Comparison of ENCODE assay signal across 33 cellular contexts in the genomic region with DNA sequence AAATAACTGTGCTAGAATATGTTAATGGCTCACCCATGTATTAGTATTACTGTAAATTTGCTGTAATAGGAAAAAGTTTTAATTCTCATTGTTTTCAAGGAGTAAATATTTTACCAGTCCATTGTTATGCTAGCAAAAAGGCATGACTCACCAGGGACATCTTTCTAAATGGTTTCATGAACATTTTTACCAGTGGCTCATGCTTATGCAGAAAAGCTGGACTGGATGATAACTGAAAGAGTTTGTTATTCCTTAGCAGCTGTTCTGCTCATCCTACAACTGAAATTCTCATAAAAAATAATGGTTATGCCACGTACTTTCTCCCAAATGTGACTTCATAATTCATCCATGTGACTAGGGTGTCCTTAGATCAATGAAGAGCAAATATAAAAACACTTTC.
A peak's percentile ranks its signal among the peaks of the same experiment; 100 is the strongest.
DNase-seq lines count a peak whose midpoint lies in the region; ATAC-seq and TF ChIP-seq lines count a peak whose summit lies in the region.
"Had no signal": no experiment of that assay in that cellular context is flagged by ENCODE, and none has a peak within 500 bp of the region (broad histone marks: within the 10 kb centered on the region; RNA-seq: fewer than 3 reads in every experiment).

No MANE protein-coding gene starts in this region.

- H4K20me1 ChIP-seq in PC-3 (ENCODE audit: low read length): no peaks in the 10 kb centered on the region
- H4K20me1 ChIP-seq in osteoblast (ENCODE audit: insufficient read depth, low read length): no peaks in the 10 kb centered on the region

- no peak for ATAC-seq in PC-3
- no peak for ATAC-seq in GM19452 (IDR thresholded peaks at IDR 0.05; ENCODE audit: unreplicated experiment)
- ATAC-seq in HG02642 (IDR thresholded peaks at IDR 0.05; ENCODE audit: poor library complexity, unreplicated experiment): no peak
- ATAC-seq: heart left ventricle; K562; left colon; right cardiac atrium; stimulated activated naive CD8-positive, alpha-beta T cell treated with anti-CD3 and anti-CD28 coated beads, Interleukin-15, amount 100 ng/mL, for 72 hours had no signal

- BruUV-seq in PC-3 (replicated peaks; lab: Mats Ljungman, UMichigan): no TSS peak

- intact Hi-C loops in PC-3 (cut with micrococcal nuclease): no loop called here

- H3K9ac ChIP-seq in PC-3 (ENCODE audit: low read length): no peak overlapping the region

- H3K27ac Mint-ChIP-seq in CD8-positive, alpha-beta memory T cell: no peak overlapping the region
- H3K27ac Mint-ChIP-seq: activated CD4-positive, alpha-beta memory T cell treated with anti-CD3 and anti-CD28 coated beads for 36 hours; activated naive CD8-positive, alpha-beta T cell; activated T-helper 2 cell treated with anti-CD3 and anti-CD28 coated beads, Interferon-gamma antibody, Interleukin-2, Interleukin-4, amounts not matched to agents 10 μg/mL and 5 μg/mL and 100 μg/mL, durations not matched to agents 14 hours and 24 hours and 36 hours; brain; CD4-positive, alpha-beta T cell; naive B cell; stimulated activated naive CD8-positive, alpha-beta T cell treated with anti-CD3 and anti-CD28 coated beads, Interleukin-15, amount 100 ng/mL, for 72 hours had no signal

- H3K79me2 ChIP-seq in PC-3 (ENCODE audit: low read length): no peaks in the 10 kb centered on the region
- H3K79me2 ChIP-seq in osteoblast (ENCODE audit: insufficient read depth, low read length): no peaks in the 10 kb centered on the region

- H2AFZ ChIP-seq in PC-3 (ENCODE audit: low read length): no peak overlapping the region
- H2AFZ ChIP-seq in osteoblast (ENCODE audit: low read length): no peak overlapping the region

- H3K9me3 Mint-ChIP-seq in CD8-positive, alpha-beta memory T cell: peaks cover 2 to 9% (median 5%) of the 10 kb centered on the region in 5 donors
- H3K9me3 Mint-ChIP-seq: activated T-helper 2 cell treated with anti-CD3 and anti-CD28 coated beads, Interferon-gamma antibody, Interleukin-2, Interleukin-4, amounts not matched to agents 10 μg/mL and 5 μg/mL and 100 μg/mL, durations not matched to agents 14 hours and 24 hours and 36 hours had no signal

- H3K27ac ChIP-seq in PC-3 (ENCODE audit: low read length): no peak overlapping the region
- no peak overlapping the region for H3K27ac ChIP-seq in osteoblast (ENCODE audit: low read depth, low read length)
- no peak overlapping the region for H3K27ac ChIP-seq in suprapubic skin
- no peak overlapping the region for H3K27ac ChIP-seq in CD8-positive, alpha-beta memory T cell (ENCODE audit: low read depth, low read length)
- H3K27ac ChIP-seq: colonic mucosa, esophagus squamous epithelium, heart left ventricle, ovary had no signal

- no peak for TF ChIP-seq POLR2A in suprapubic skin (IDR thresholded peaks at IDR 0.05)

- no peak overlapping the region for H3K4me3 Mint-ChIP-seq in CD8-positive, alpha-beta memory T cell
- H3K4me3 Mint-ChIP-seq: activated CD4-positive, alpha-beta memory T cell treated with anti-CD3 and anti-CD28 coated beads for 36 hours; activated naive CD8-positive, alpha-beta T cell; brain; CD4-positive, alpha-beta T cell; naive B cell; stimulated activated naive CD8-positive, alpha-beta T cell treated with anti-CD3 and anti-CD28 coated beads, Interleukin-15, amount 100 ng/mL, for 72 hours had no signal

- no peaks in the 10 kb centered on the region for H3K27me3 Mint-ChIP-seq in CD8-positive, alpha-beta memory T cell
- H3K27me3 Mint-ChIP-seq: activated CD4-positive, alpha-beta memory T cell treated with anti-CD3 and anti-CD28 coated beads for 36 hours; activated naive CD8-positive, alpha-beta T cell; brain; CD4-positive, alpha-beta T cell; naive B cell; stimulated activated naive CD8-positive, alpha-beta T cell treated with anti-CD3 and anti-CD28 coated beads, Interleukin-15, amount 100 ng/mL, for 72 hours had no signal

- WGBS in suprapubic skin: 30% methylated on average over 1 of the region's 1 CpG

- H3K27me3 ChIP-seq in PC-3 (ENCODE audit: low read length): no peaks in the 10 kb centered on the region
- no peaks in the 10 kb centered on the region for H3K27me3 ChIP-seq in osteoblast (ENCODE audit: insufficient read depth, low read length)
- H3K27me3 ChIP-seq in suprapubic skin: no peaks in the 10 kb centered on the region
- H3K27me3 ChIP-seq in CD8-positive, alpha-beta memory T cell (ENCODE audit: insufficient read depth, low read length, poor library complexity, severe bottlenecking): no peaks in the 10 kb centered on the region
- H3K27me3 ChIP-seq: colonic mucosa, esophagus squamous epithelium, heart left ventricle had no signal

- DNase-seq in EH (ENCODE audit: low read depth) (peak; percentile 69), PC-3 (peak; percentile 9), fibroblast of peridontal ligament (ENCODE audit: extremely low read depth) (peak; percentile 62), osteoblast (ENCODE audit: insufficient read length, low spot score, missing footprints) (peak; percentile 80), suprapubic skin (ENCODE audit: low spot score in 2 of 2) (no peak)
- no peak for DNase-seq in CD8-positive, alpha-beta memory T cell
- DNase-seq: activated CD4-positive, alpha-beta memory T cell treated with anti-CD3 and anti-CD28 coated beads for 36 hours; CD4-positive, alpha-beta T cell; colonic mucosa; DMS153; effector memory CD4-positive, alpha-beta T cell; esophagus squamous epithelium; heart left ventricle; left colon; mesendoderm; MM.1S; naive B cell; NCI-H1436 treated with DMSO at 0.1 percent for 48 hours; NCI-H2107; NCI-H510A treated with DMSO at 0.1 percent for 48 hours; NK-92 treated with Interleukin-12 subunit alpha and Interleukin-12 subunit beta, amount 100 ng/mL, for 24 hours; ovary; right cardiac atrium; SIG-M5; stimulated activated naive CD8-positive, alpha-beta T cell treated with anti-CD3 and anti-CD28 coated beads, Interleukin-15, amount 100 ng/mL, for 72 hours; T-helper 1 cell; trophoblast cell had no signal

- no peak overlapping the region for H3K4me2 ChIP-seq in PC-3 (ENCODE audit: low read length)
- H3K4me2 ChIP-seq in osteoblast (ENCODE audit: insufficient read depth, low read length): no peak overlapping the region

- no peak for TF ChIP-seq EP300 in suprapubic skin (IDR thresholded peaks at IDR 0.05)

- no peaks in the 10 kb centered on the region for H3K9me2 ChIP-seq in PC-3 (replicated peaks; ENCODE audit: low read length)

- TF ChIP-seq CTCF in PC-3 (conservative IDR thresholded peaks at IDR 0.05; ENCODE audit: low read depth, low read length) (no peak), osteoblast (IDR thresholded peaks at IDR 0.05; ENCODE audit: extremely low read depth, low read depth, low read length) (no peak), suprapubic skin (IDR thresholded peaks at IDR 0.05) (no peak)

- CTCF ChIA-PET in PC-3 (lab: Charles Lee): no interaction called here
- CTCF ChIA-PET in CD8-positive, alpha-beta memory T cell (lab: Charles Lee): no interaction called here

- H3K4me3 ChIP-seq in PC-3 (ENCODE audit: low read length) (no peak overlapping the region), osteoblast (ENCODE audit: insufficient read depth, low read length) (no peak overlapping the region), suprapubic skin (no peak overlapping the region)
- H3K4me3 ChIP-seq in CD8-positive, alpha-beta memory T cell (ENCODE audit: low read length): no peak overlapping the region
- H3K4me3 ChIP-seq: colonic mucosa, esophagus squamous epithelium, heart left ventricle, K562, ovary had no signal

- peaks cover 25% of the 10 kb centered on the region for H3K4me1 ChIP-seq in PC-3 (ENCODE audit: insufficient read depth, low read length)
- H3K4me1 ChIP-seq in osteoblast (ENCODE audit: insufficient read depth, low read length): peaks cover 12% of the 10 kb centered on the region
- no peaks in the 10 kb centered on the region for H3K4me1 ChIP-seq in suprapubic skin
- H3K4me1 ChIP-seq in CD8-positive, alpha-beta memory T cell (ENCODE audit: insufficient read depth, low read length): no peaks in the 10 kb centered on the region
- H3K4me1 ChIP-seq: colonic mucosa, esophagus squamous epithelium, heart left ventricle had no signal

- H3K36me3 ChIP-seq in PC-3 (ENCODE audit: low read depth, low read length): no peaks in the 10 kb centered on the region
- H3K36me3 ChIP-seq in osteoblast (ENCODE audit: insufficient read depth, low read length): no peaks in the 10 kb centered on the region
- H3K36me3 ChIP-seq in suprapubic skin: no peaks in the 10 kb centered on the region
- H3K36me3 ChIP-seq in CD8-positive, alpha-beta memory T cell (ENCODE audit: insufficient read depth, low read length): no peaks in the 10 kb centered on the region
- H3K36me3 ChIP-seq: colonic mucosa, esophagus squamous epithelium, heart left ventricle, ovary had no signal

- H3K36me3 Mint-ChIP-seq in CD8-positive, alpha-beta memory T cell: no peaks in the 10 kb centered on the region
- H3K36me3 Mint-ChIP-seq: activated CD4-positive, alpha-beta memory T cell treated with anti-CD3 and anti-CD28 coated beads for 36 hours; activated naive CD8-positive, alpha-beta T cell; brain; naive B cell had no signal

- H3F3A ChIP-seq in PC-3 (ENCODE audit: low read length, unreplicated experiment): no peaks in the 10 kb centered on the region

- H3K4me1 Mint-ChIP-seq in CD8-positive, alpha-beta memory T cell: no peaks in the 10 kb centered on the region
- H3K4me1 Mint-ChIP-seq: naive B cell; stimulated activated naive CD8-positive, alpha-beta T cell treated with anti-CD3 and anti-CD28 coated beads, Interleukin-15, amount 100 ng/mL, for 72 hours had no signal

- H3K9me3 ChIP-seq in PC-3 (ENCODE audit: low read length): no peaks in the 10 kb centered on the region
- H3K9me3 ChIP-seq in osteoblast (ENCODE audit: low read depth, low read length): no peaks in the 10 kb centered on the region
- no peaks in the 10 kb centered on the region for H3K9me3 ChIP-seq in suprapubic skin
- no peaks in the 10 kb centered on the region for H3K9me3 ChIP-seq in CD8-positive, alpha-beta memory T cell (ENCODE audit: low read length)
- H3K9me3 ChIP-seq: colonic mucosa, esophagus squamous epithelium, heart left ventricle, ovary had no signal

- POLR2A ChIA-PET in PC-3 (lab: Charles Lee; ENCODE audit: unreplicated experiment): no interaction called here
- POLR2A ChIA-PET in CD8-positive, alpha-beta memory T cell (lab: Charles Lee): no interaction called here

Comparison
In these comparisons a context has a peak if more than half of its experiments do, and no peak if none do; other contexts are left out.
1. DNase-seq: peak in EH (single experiment), PC-3 (single experiment), fibroblast of peridontal ligament (single experiment) and osteoblast (single experiment); none in suprapubic skin (0 of 2) and CD8-positive, alpha-beta memory T cell (0 of 5).